ENCODE assay signal across 23 cellular contexts in genomic region chr11:75905434-75905833, GRCh38.
"Had no signal": no experiment of that assay in that cellular context is flagged by ENCODE, and none has a peak within 500 bp of the region (broad histone marks: within the 10 kb centered on the region; RNA-seq: fewer than 3 reads in every experiment).

No MANE protein-coding gene starts in this region.

- H2AFZ ChIP-seq: hepatocyte had no signal

- H3K36me3 ChIP-seq: esophagus muscularis mucosa, gastroesophageal sphincter, heart left ventricle, left lung, lower lobe of right lung had no signal

- H3K4me3 ChIP-seq: coronary artery, dorsolateral prefrontal cortex, esophagus muscularis mucosa, gastroesophageal sphincter, heart left ventricle, hepatocyte, left lung, lower lobe of right lung, mucosa of descending colon had no signal

- H3K27ac ChIP-seq: coronary artery, dorsolateral prefrontal cortex, esophagus muscularis mucosa, foreskin keratinocyte, gastroesophageal sphincter, heart left ventricle, hepatocyte, left lung, lower lobe of right lung had no signal

- H3K4me1 ChIP-seq: foreskin keratinocyte had no signal

- H3K4me2 ChIP-seq: hepatocyte had no signal

- ATAC-seq: foreskin keratinocyte; gastroesophageal sphincter; heart left ventricle; left cardiac atrium; left lung; left ventricle myocardium superior; lower lobe of right lung; mucosa of descending colon; naive thymus-derived CD8-positive, alpha-beta T cell had no signal

- H3K9me3 ChIP-seq: esophagus muscularis mucosa, gastroesophageal sphincter, heart left ventricle, left lung, lower lobe of right lung, mucosa of descending colon had no signal

- DNase-seq: dermis blood vessel endothelial cell; dorsolateral prefrontal cortex; effector CD4-positive, alpha-beta T cell; effector memory CD4-positive, alpha-beta T cell; foreskin keratinocyte; heart left ventricle; hypothalamus; immature natural killer cell; left cardiac atrium; left lung; left ventricle myocardium superior; lower lobe of right lung; mesenchymal stem cell; mucosa of descending colon; naive B cell; naive thymus-derived CD8-positive, alpha-beta T cell had no signal

- H3K27me3 ChIP-seq: dorsolateral prefrontal cortex, esophagus muscularis mucosa, foreskin keratinocyte, gastroesophageal sphincter, heart left ventricle, hepatocyte, left lung had no signal

- FAIRE-seq: endothelial cell of umbilical vein, frontal cortex, keratinocyte had no signal
